In genomic region chr15:58520936-58521292, GRCh38 we compare ENCODE assay signal across 13 cellular contexts.
DNase-seq lines count a peak whose midpoint lies in the region; ATAC-seq and TF ChIP-seq lines count a peak whose summit lies in the region.
"Had no signal": no experiment of that assay in that cellular context is flagged by ENCODE, and none has a peak within 500 bp of the region (broad histone marks: within the 10 kb centered on the region; RNA-seq: fewer than 3 reads in every experiment).

No MANE protein-coding gene starts in this region.

- no peaks in the 10 kb centered on the region for H3K9me3 Mint-ChIP-seq in effector memory CD8-positive, alpha-beta T cell
- H3K9me3 Mint-ChIP-seq in nephron, result peaks cover 8% of the 10 kb centered on the region

- ATAC-seq in effector memory CD8-positive, alpha-beta T cell (replicated peaks), result no peak

- peaks cover 9% of the 10 kb centered on the region; the same call in 1 of the 2 replicates for H3F3A ChIP-seq in PC-9 (ENCODE audit: insufficient read depth, low read depth)

- H3K79me2 ChIP-seq in PC-9 (ENCODE audit: low read depth), result no peaks in the 10 kb centered on the region

- peak overlapping the region in 1 of 2 donors; percentile 78 for H3K27ac Mint-ChIP-seq in effector memory CD8-positive, alpha-beta T cell
- H3K27ac Mint-ChIP-seq in nephron, result peak overlapping the region; percentile 53 to 72 (median 69)
- H3K27ac Mint-ChIP-seq: activated T-cell treated with anti-CD3 and anti-CD28 coated beads, Interleukin-2, amount 50 U/mL, for 24 hours had no signal

- H3K9me2 ChIP-seq in PC-9 (ENCODE audit: insufficient read depth), result no peaks in the 10 kb centered on the region

- no peaks in the 10 kb centered on the region for H3K36me3 ChIP-seq in PC-9 (ENCODE audit: low read depth)

- no peaks in the 10 kb centered on the region for H3K27me3 ChIP-seq in PC-9 (ENCODE audit: insufficient read depth, low read depth)

- CTCF ChIA-PET in PC-9 (lab: Charles Lee), result no interaction called here

- peak overlapping the region; percentile 8 to 24 for H3K4me3 Mint-ChIP-seq in effector memory CD8-positive, alpha-beta T cell
- no peak overlapping the region for H3K4me3 Mint-ChIP-seq in nephron
- H3K4me3 Mint-ChIP-seq: activated T-cell treated with anti-CD3 and anti-CD28 coated beads, Interleukin-2, amount 50 U/mL, for 24 hours had no signal

- H3K27me3 Mint-ChIP-seq in effector memory CD8-positive, alpha-beta T cell, result no peaks in the 10 kb centered on the region
- H3K27me3 Mint-ChIP-seq in nephron (ENCODE audit: low read depth), result peaks cover 13% of the 10 kb centered on the region
- H3K27me3 Mint-ChIP-seq: activated T-cell treated with anti-CD3 and anti-CD28 coated beads, Interleukin-2, amount 50 U/mL, for 24 hours had no signal

- H4K20me1 ChIP-seq in PC-9 (ENCODE audit: insufficient read depth), result no peaks in the 10 kb centered on the region

- peaks cover under 1% of the 10 kb centered on the region for H3K36me3 Mint-ChIP-seq in effector memory CD8-positive, alpha-beta T cell (ENCODE audit: insufficient read depth)
- H3K36me3 Mint-ChIP-seq in nephron (ENCODE audit: low read depth), result peaks cover 3% of the 10 kb centered on the region

- in situ Hi-C loops in Caki2 (cut with HindIII; ENCODE audit: low pct_unique_long_range_greater_than_20kb, low sequenced_read_pairs), result no loop called here

- H3K4me1 Mint-ChIP-seq in effector memory CD8-positive, alpha-beta T cell (ENCODE audit: low read depth in 2 of 2), result peaks cover 31 to 48% of the 10 kb centered on the region in 2 donors
- peaks cover 40% of the 10 kb centered on the region for H3K4me1 Mint-ChIP-seq in nephron

- DNase-seq in Caki2 (ENCODE audit: low read depth), result peak; percentile 21
- DNase-seq in PC-9, result no peak
- no peak for DNase-seq in effector memory CD8-positive, alpha-beta T cell
- no peak for DNase-seq in HT-29 (ENCODE audit: low spot score)
- no peak for DNase-seq in NOMO-1 (lab: John Stamatoyannopoulos, UW; ENCODE audit: unreplicated experiment in 2 of 2)
- no peak for DNase-seq in activated T-cell treated with anti-CD3 and anti-CD28 coated beads, Interleukin-2, amount 50 U/mL, for 1 hour
- DNase-seq in CD1c-positive myeloid dendritic cell (ENCODE audit: extremely low spot score), result no peak
- DNase-seq: activated T-cell treated with anti-CD3 and anti-CD28 coated beads, Interleukin-2, amount 50 U/mL, for 24 hours; NCI-H1417 treated with DMSO at 0.1 percent for 48 hours; NCI-H446 treated with DMSO at 0.1 percent for 48 hours had no signal

- H3K27ac ChIP-seq in PC-9, result peak overlapping the region; percentile 97
- H3K27ac ChIP-seq: C4-2B had no signal

- H3K9me3 ChIP-seq in PC-9 (ENCODE audit: insufficient read depth, low read depth), result no peaks in the 10 kb centered on the region
- H3K9me3 ChIP-seq: mucosa of descending colon had no signal

- H3K4me1 ChIP-seq in PC-9 (replicated peaks; ENCODE audit: insufficient read depth), result peaks cover 50% of the 10 kb centered on the region

- H2AFZ ChIP-seq in PC-9, result no peak overlapping the region

- peak overlapping the region; percentile 85 for H3K4me2 ChIP-seq in PC-9

- no peak for TF ChIP-seq CTCF in PC-9 (conservative IDR thresholded peaks at IDR 0.05)
- no peak for TF ChIP-seq CTCF in nephron (IDR thresholded peaks at IDR 0.05; ENCODE audit: unreplicated experiment in 3 of 3)

- intact Hi-C loops in PC-9 (cut with micrococcal nuclease; ENCODE audit: unreplicated experiment), result loop anchor here (1.0 to 10.0 kb wide), 11 partner anchors 15 to 854 kb away; partner anchors contain the start of genes MINDY2 and MYO1E

- POLR2A ChIA-PET in PC-9 (lab: Charles Lee; ENCODE audit: unreplicated experiment), result interaction anchor here (0.6 to 1.5 kb wide), 3 partner anchors 26 to 190 kb away, joined by 4 to 20 read pairs (median 8); no protein-coding TSS in a partner anchor

- BruUV-seq in PC-9 (replicated peaks; lab: Mats Ljungman, UMichigan), result TSS peak; percentile 95

- H3K4me3 ChIP-seq in PC-9, result peak overlapping the region; percentile 49; the same call in 1 of the 2 replicates
- H3K4me3 ChIP-seq: mucosa of descending colon had no signal

Comparison
In these comparisons a context has a peak if more than half of its experiments do, and no peak if none do; other contexts are left out.
1. H3K4me3 Mint-ChIP-seq: peak in effector memory CD8-positive, alpha-beta T cell (2 of 2); none in nephron (0 of 3).